12 cellular contexts compared by ENCODE assay signal in genomic region chr3:122502139-122502538, GRCh38.
"Had no signal": no experiment of that assay in that cellular context is flagged by ENCODE, and none has a peak within 500 bp of the region (broad histone marks: within the 10 kb centered on the region; RNA-seq: fewer than 3 reads in every experiment).

No MANE protein-coding gene starts in this region.

- H3K36me3 ChIP-seq: esophagus muscularis mucosa, neural progenitor cell, tibial artery, vagina had no signal

- H3K4me3 ChIP-seq: dorsolateral prefrontal cortex, esophagus muscularis mucosa, lung, neural progenitor cell, tibial artery, vagina had no signal

- H3K4me3 Mint-ChIP-seq: activated naive CD8-positive, alpha-beta T cell treated with anti-CD3 and anti-CD28 coated beads, Interleukin-2, amount 50 U/mL, for 24 hours; neural progenitor cell; stimulated activated naive B cell treated with anti-CD40 and anti-IgM and Interleukin-4, amounts not matched to agents 10 μg/mL and 1 μg/mL and 100 μg/mL, for 72 hours; T-helper 2 cell treated with Interferon-gamma antibody and Interleukin-4, amounts not matched to agents 5 μg/mL and 100 μg/mL, for 36 hours had no signal

- DNase-seq: activated naive CD4-positive, alpha-beta T cell; activated naive CD8-positive, alpha-beta T cell treated with anti-CD3 and anti-CD28 coated beads, Interleukin-2, amount 50 U/mL, for 24 hours; aorta; dorsolateral prefrontal cortex; stimulated activated CD4-positive, alpha-beta T cell treated with anti-CD3 and anti-CD28 coated beads, Interleukin-4, amount 100 ng/mL, for 1 hour; stimulated activated naive B cell treated with anti-CD40 and anti-IgM and Interleukin-4, amounts not matched to agents 10 μg/mL and 1 μg/mL and 100 μg/mL, for 72 hours; tibial artery had no signal

- ATAC-seq: activated naive CD8-positive, alpha-beta T cell treated with anti-CD3 and anti-CD28 coated beads, Interleukin-2, amount 50 U/mL, for 24 hours; stimulated activated naive B cell treated with anti-CD40 and anti-IgM and Interleukin-4, amounts not matched to agents 10 μg/mL and 1 μg/mL and 100 μg/mL, for 72 hours had no signal

- H3K9me3 Mint-ChIP-seq: activated naive CD8-positive, alpha-beta T cell treated with anti-CD3 and anti-CD28 coated beads, Interleukin-2, amount 50 U/mL, for 24 hours; stimulated activated naive B cell treated with anti-CD40 and anti-IgM and Interleukin-4, amounts not matched to agents 10 μg/mL and 1 μg/mL and 100 μg/mL, for 72 hours; T-helper 2 cell treated with Interferon-gamma antibody and Interleukin-4, amounts not matched to agents 5 μg/mL and 100 μg/mL, for 36 hours had no signal

- H3K27me3 ChIP-seq: dorsolateral prefrontal cortex, esophagus muscularis mucosa, neural progenitor cell, tibial artery, vagina had no signal

- H3K9me3 ChIP-seq: esophagus muscularis mucosa, tibial artery, vagina had no signal

- H3K9ac ChIP-seq: neural progenitor cell had no signal

- H3K27ac ChIP-seq: dorsolateral prefrontal cortex, esophagus muscularis mucosa, neural progenitor cell, tibial artery, vagina had no signal

- H3K27me3 Mint-ChIP-seq: activated naive CD8-positive, alpha-beta T cell treated with anti-CD3 and anti-CD28 coated beads, Interleukin-2, amount 50 U/mL, for 24 hours; stimulated activated naive B cell treated with anti-CD40 and anti-IgM and Interleukin-4, amounts not matched to agents 10 μg/mL and 1 μg/mL and 100 μg/mL, for 72 hours had no signal

- H3K27ac Mint-ChIP-seq: activated naive CD8-positive, alpha-beta T cell treated with anti-CD3 and anti-CD28 coated beads, Interleukin-2, amount 50 U/mL, for 24 hours; neural progenitor cell; stimulated activated naive B cell treated with anti-CD40 and anti-IgM and Interleukin-4, amounts not matched to agents 10 μg/mL and 1 μg/mL and 100 μg/mL, for 72 hours; T-helper 2 cell treated with Interferon-gamma antibody and Interleukin-4, amounts not matched to agents 5 μg/mL and 100 μg/mL, for 36 hours had no signal

- H3K4me2 ChIP-seq: neural progenitor cell had no signal

- H2AFZ ChIP-seq: neural progenitor cell had no signal
